Comparison of ENCODE assay signal across 26 cellular contexts in genomic region chr7:118531566-118531965, GRCh38.
"Had no signal": no experiment of that assay in that cellular context is flagged by ENCODE, and none has a peak within 500 bp of the region (broad histone marks: within the 10 kb centered on the region; RNA-seq: fewer than 3 reads in every experiment).

No MANE protein-coding gene starts in this region.

- H3K36me3 ChIP-seq: colonic mucosa, esophagus squamous epithelium, gastrocnemius medialis, heart right ventricle, left lung, lower lobe of right lung had no signal

- H3K9me3 ChIP-seq: colonic mucosa, esophagus squamous epithelium, gastrocnemius medialis, left lung, lower lobe of right lung, mucosa of descending colon had no signal

- DNase-seq: colonic mucosa; cortex of kidney; effector CD8-positive, alpha-beta T cell; effector memory CD8-positive, alpha-beta T cell; endodermal cell; erythroblast; esophagus squamous epithelium; foreskin fibroblast; foreskin melanocyte; gastrocnemius medialis; glutamatergic neuron; head of caudate nucleus; heart right ventricle; hippocampal formation; left cardiac atrium; left lung; left ventricle myocardium superior; lower lobe of right lung; mesenchymal stem cell; mucosa of descending colon; naive B cell had no signal

- FAIRE-seq: endometrium, islet of Langerhans, keratinocyte had no signal

- ATAC-seq: effector memory CD8-positive, alpha-beta T cell; esophagus mucosa; gastrocnemius medialis; heart right ventricle; left cardiac atrium; left lung; left ventricle myocardium superior; lower lobe of right lung; mucosa of descending colon had no signal

- H3K4me3 ChIP-seq: colonic mucosa, esophagus squamous epithelium, gastrocnemius medialis, heart right ventricle, left lung, lower lobe of right lung, mucosa of descending colon had no signal

- H3K27me3 ChIP-seq: colonic mucosa, esophagus squamous epithelium, gastrocnemius medialis, heart right ventricle, left lung had no signal

- H3K27ac ChIP-seq: colonic mucosa, epithelial cell of prostate, esophagus squamous epithelium, gastrocnemius medialis, heart right ventricle, left lung, lower lobe of right lung had no signal

- H3K4me1 ChIP-seq: colonic mucosa, esophagus squamous epithelium, gastrocnemius medialis, heart right ventricle, left lung, lower lobe of right lung had no signal
